Comparison of ENCODE assay signal across 17 cellular contexts in genomic region chr1:201553496-201554166, GRCh38. TPM values are rescaled to one million over a fixed set of nuclear protein-coding genes. Genes with fewer than 3 reads are reported as not detected.
A peak's percentile ranks its signal among the peaks of the same experiment; 100 is the strongest.
DNase-seq lines count a peak whose midpoint lies in the region; FAIRE-seq and TF ChIP-seq lines count a peak whose summit lies in the region.
"Had no signal": no experiment of that assay in that cellular context is flagged by ENCODE, and none has a peak within 500 bp of the region (broad histone marks: within the 10 kb centered on the region; RNA-seq: fewer than 3 reads in every experiment).

No MANE protein-coding gene starts in this region.

- H3K4me3 ChIP-seq in bronchial epithelial cell (ENCODE audit: low read depth, low read length), result no peak overlapping the region
- no peak overlapping the region for H3K4me3 ChIP-seq in mesodermal cell (ENCODE audit: extremely low read depth, insufficient read depth, low read length, poor library complexity, severe bottlenecking)
- H3K4me3 ChIP-seq: testis had no signal

- FAIRE-seq in bronchial epithelial cell (lab: Jason Lieb, UNC), result peak; percentile 40

- in situ Hi-C loops in KBM-7 (cut with MboI; ENCODE audit: low pct_unique_long_range_greater_than_20kb, low sequenced_read_pairs), result loop anchor here (10.0 kb wide), 1 partner anchor 241 kb away; no protein-coding TSS in a partner anchor

- peaks cover 69% of the 10 kb centered on the region for H3K4me1 ChIP-seq in mesodermal cell (ENCODE audit: control insufficient read depth, insufficient read depth, low read length, poor library complexity, severe bottlenecking)

- no peaks in the 10 kb centered on the region for H3K27me3 ChIP-seq in bronchial epithelial cell (ENCODE audit: control insufficient read depth, insufficient read depth, low read length)
- H3K27me3 ChIP-seq: testis had no signal

- 89 to 100% methylated on average over 2 to 5 of the region's 8 CpGs for WGBS in mesodermal cell (ENCODE audit: insufficient coverage in 2 of 2), 2 experiments

- peak; percentile 32 for DNase-seq in NOMO-1 treated with DMSO at 0.1 percent for 48 hours (lab: John Stamatoyannopoulos, UW; ENCODE audit: unreplicated experiment)
- DNase-seq in NOMO-1 treated with dmso at 0.1 percent for 144 hours (lab: John Stamatoyannopoulos, UW; ENCODE audit: unreplicated experiment), result no peak
- no peak for DNase-seq in bronchial epithelial cell (ENCODE audit: low read depth)
- DNase-seq in cortex of kidney (lab: John Stamatoyannopoulos, UW), result no peak
- no peak for DNase-seq in COLO829 (ENCODE audit: low spot score)
- no peak for DNase-seq in KBM-7
- DNase-seq: activated CD4-positive, CD25-positive, alpha-beta regulatory T cell treated with anti-CD3 and anti-CD28 coated beads, Interleukin-2, amount 50 U/mL, for 72 hours; activated T-cell treated with anti-CD3 and anti-CD28 coated beads, Interleukin-2, amount 50 U/mL, for 72 hours; aorta; Karpas-422; mesendoderm; NCI-H1930; NCI-H748 treated with DMSO at 0.1 percent for 48 hours; testis had no signal

- no peaks in the 10 kb centered on the region for H3K36me3 ChIP-seq in bronchial epithelial cell (ENCODE audit: control insufficient read depth, insufficient read depth, low read length)
- peaks cover 8% of the 10 kb centered on the region for H3K36me3 ChIP-seq in mesodermal cell (ENCODE audit: control insufficient read depth, insufficient read depth, low read length)

- TF ChIP-seq CTCF in bronchial epithelial cell (IDR thresholded peaks at IDR 0.05; ENCODE audit: insufficient read depth, low read length, severe bottlenecking), result no peak

- H3K9me3 ChIP-seq in mesodermal cell (ENCODE audit: control insufficient read depth, low read length), result no peaks in the 10 kb centered on the region
- H3K9me3 ChIP-seq: testis had no signal

- H3K27ac ChIP-seq in mesodermal cell (ENCODE audit: low read depth, low read length, severe bottlenecking) (peak overlapping the region; percentile 88), temporal lobe (ENCODE audit: low read depth, low read length) (peak overlapping the region; percentile 96)
- H3K27ac ChIP-seq: 22Rv1, testis had no signal

RNA-seq across cellular contexts. Expression of gene NAV1, which starts 14.7 kb away (rescaled TPM):
- total RNA-seq in bronchial epithelial cell (1.4 and 1.6 TPM in 2 replicates), temporal lobe (78.4 TPM)
- polyA plus RNA-seq in mesodermal cell (2013, experiment 1 of 2), result 56.2 TPM
- polyA plus RNA-seq in mesodermal cell (2013, experiment 2 of 2), result 48.2 TPM

RNA-seq across cellular contexts. Expression of gene CSRP1, which starts 46.7 kb away (rescaled TPM):
- total RNA-seq in bronchial epithelial cell, result 257 and 258 TPM in 2 replicates
- 73.2 TPM for polyA plus RNA-seq in mesodermal cell (2013, experiment 1 of 2)
- 56.8 TPM for polyA plus RNA-seq in mesodermal cell (2013, experiment 2 of 2)
- total RNA-seq in temporal lobe, result 23.1 TPM

Comparison
In these comparisons a context has a peak if more than half of its experiments do, and no peak if none do; other contexts are left out.
1. RNA of gene NAV1, which starts 14.7 kb away (total RNA-seq): 78.4 TPM in temporal lobe (single experiment); 1.4 to 1.6 TPM in bronchial epithelial cell; every median in the first group is over 10 times any median in the second.
2. RNA of gene CSRP1, which starts 46.7 kb away (total RNA-seq): 257 to 258 TPM in bronchial epithelial cell; 23.1 TPM in temporal lobe (single experiment); every median in the first group is over 10 times any median in the second.